In the genomic region with DNA sequence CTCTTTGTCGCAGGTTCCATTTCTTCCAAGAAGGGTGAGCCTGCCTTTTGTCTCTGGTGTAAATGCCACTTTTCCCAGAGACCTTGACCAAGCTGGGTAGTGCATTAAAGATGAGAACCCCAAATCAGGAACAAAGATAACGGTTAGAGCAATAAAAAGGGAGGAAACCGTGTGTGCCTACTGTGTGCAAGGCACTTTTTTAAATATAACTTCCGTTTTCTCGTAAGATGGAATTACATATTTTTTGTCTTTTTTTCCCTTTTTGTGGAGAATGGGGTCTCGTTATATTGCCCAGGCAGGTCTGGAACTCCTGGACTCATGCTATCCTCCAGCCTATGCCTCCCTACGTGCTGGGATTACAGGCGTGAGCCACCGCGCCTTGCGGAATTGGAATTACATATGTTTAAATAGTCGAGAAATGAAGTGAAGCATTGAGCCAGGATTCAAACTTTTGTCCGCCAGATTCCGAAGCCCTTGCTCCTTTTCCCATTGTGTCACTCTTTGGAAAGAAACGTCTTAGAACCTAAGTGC, we compare ENCODE assay signal across 1 cellular context.
TF ChIP-seq lines count a peak whose summit lies in the region.

No MANE protein-coding gene starts in this region.

TF ChIP-seq in K562, 482 proteins besides CTCF, POLR2A, EP300 and RAD21 (continued from another document):
- TF ChIP-seq HEY1 (CRISPR knock-in tag; IDR thresholded peaks at IDR 0.05; ENCODE audit: borderline replicate concordance): no peak
- no peak for TF ChIP-seq MYNN (IDR thresholded peaks at IDR 0.05)
- no peak for TF ChIP-seq MYNN (CRISPR knock-in tag; IDR thresholded peaks at IDR 0.05)
- no peak for TF ChIP-seq MEF2D (tag; conservative IDR thresholded peaks at IDR 0.05; ENCODE audit: low read depth)
- no peak for TF ChIP-seq HNRNPLL (IDR thresholded peaks at IDR 0.05; ENCODE audit: low read depth, low read length, poor library complexity, severe bottlenecking)
- no peak for TF ChIP-seq KLF6 (CRISPR knock-in tag; IDR thresholded peaks at IDR 0.05; ENCODE audit: borderline replicate concordance)
- no peak for TF ChIP-seq SPI1 (IDR thresholded peaks at IDR 0.05; ENCODE audit: borderline replicate concordance, low read depth, low read length)
- no peak for TF ChIP-seq HMG20A (CRISPR knock-in tag; conservative IDR thresholded peaks at IDR 0.05)
- TF ChIP-seq KDM5B (IDR thresholded peaks at IDR 0.05; ENCODE audit: insufficient replicate concordance, low read depth, low read length): no peak
- no peak for TF ChIP-seq HDAC1 (IDR thresholded peaks at IDR 0.05)
- peak; percentile 56 for TF ChIP-seq BRD9 (IDR thresholded peaks at IDR 0.05; ENCODE audit: low read depth, partially characterized antibody)
- no peak for TF ChIP-seq ZNF57 (CRISPR knock-in tag; IDR thresholded peaks at IDR 0.05)
- TF ChIP-seq SRSF7 (optimal IDR thresholded peaks at IDR 0.05; ENCODE audit: low read depth, low read length): no peak
- TF ChIP-seq, protein P1, sequence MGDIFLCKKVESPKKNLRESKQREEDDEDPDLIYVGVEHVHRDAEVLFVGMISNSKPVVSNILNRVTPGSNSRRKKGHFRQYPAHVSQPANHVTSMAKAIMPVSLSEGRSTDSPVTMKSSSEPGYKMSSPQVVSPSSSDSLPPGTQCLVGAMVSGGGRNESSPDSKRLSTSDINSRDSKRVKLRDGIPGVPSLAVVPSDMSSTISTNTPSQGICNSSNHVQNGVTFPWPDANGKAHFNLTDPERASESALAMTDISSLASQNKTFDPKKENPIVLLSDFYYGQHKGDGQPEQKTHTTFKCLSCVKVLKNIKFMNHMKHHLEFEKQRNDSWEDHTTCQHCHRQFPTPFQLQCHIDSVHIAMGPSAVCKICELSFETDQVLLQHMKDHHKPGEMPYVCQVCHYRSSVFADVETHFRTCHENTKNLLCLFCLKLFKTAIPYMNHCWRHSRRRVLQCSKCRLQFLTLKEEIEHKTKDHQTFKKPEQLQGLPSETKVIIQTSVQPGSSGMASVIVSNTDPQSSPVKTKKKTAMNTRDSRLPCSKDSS (IDR thresholded peaks at IDR 0.05; ENCODE audit: low read depth, partially characterized antibody): no peak
- no peak for TF ChIP-seq ZFP36 (IDR thresholded peaks at IDR 0.05; ENCODE audit: low read depth, low read length, partially characterized antibody)
- no peak for TF ChIP-seq ZNF174 (CRISPR knock-in tag; IDR thresholded peaks at IDR 0.05)
- no peak for TF ChIP-seq MCM5 (IDR thresholded peaks at IDR 0.05; ENCODE audit: low read depth)
- no peak for TF ChIP-seq ZNF354B (CRISPR knock-in tag; IDR thresholded peaks at IDR 0.05)
- TF ChIP-seq, protein P2, sequence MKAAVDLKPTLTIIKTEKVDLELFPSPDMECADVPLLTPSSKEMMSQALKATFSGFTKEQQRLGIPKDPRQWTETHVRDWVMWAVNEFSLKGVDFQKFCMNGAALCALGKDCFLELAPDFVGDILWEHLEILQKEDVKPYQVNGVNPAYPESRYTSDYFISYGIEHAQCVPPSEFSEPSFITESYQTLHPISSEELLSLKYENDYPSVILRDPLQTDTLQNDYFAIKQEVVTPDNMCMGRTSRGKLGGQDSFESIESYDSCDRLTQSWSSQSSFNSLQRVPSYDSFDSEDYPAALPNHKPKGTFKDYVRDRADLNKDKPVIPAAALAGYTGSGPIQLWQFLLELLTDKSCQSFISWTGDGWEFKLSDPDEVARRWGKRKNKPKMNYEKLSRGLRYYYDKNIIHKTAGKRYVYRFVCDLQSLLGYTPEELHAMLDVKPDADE (conservative IDR thresholded peaks at IDR 0.05; ENCODE audit: control insufficient read depth, low read depth, low read length): no peak
- peak; percentile 6; the same call in 1 of the 2 replicates for TF ChIP-seq ZNF24 (IDR thresholded peaks at IDR 0.05)
- TF ChIP-seq, protein P3, sequence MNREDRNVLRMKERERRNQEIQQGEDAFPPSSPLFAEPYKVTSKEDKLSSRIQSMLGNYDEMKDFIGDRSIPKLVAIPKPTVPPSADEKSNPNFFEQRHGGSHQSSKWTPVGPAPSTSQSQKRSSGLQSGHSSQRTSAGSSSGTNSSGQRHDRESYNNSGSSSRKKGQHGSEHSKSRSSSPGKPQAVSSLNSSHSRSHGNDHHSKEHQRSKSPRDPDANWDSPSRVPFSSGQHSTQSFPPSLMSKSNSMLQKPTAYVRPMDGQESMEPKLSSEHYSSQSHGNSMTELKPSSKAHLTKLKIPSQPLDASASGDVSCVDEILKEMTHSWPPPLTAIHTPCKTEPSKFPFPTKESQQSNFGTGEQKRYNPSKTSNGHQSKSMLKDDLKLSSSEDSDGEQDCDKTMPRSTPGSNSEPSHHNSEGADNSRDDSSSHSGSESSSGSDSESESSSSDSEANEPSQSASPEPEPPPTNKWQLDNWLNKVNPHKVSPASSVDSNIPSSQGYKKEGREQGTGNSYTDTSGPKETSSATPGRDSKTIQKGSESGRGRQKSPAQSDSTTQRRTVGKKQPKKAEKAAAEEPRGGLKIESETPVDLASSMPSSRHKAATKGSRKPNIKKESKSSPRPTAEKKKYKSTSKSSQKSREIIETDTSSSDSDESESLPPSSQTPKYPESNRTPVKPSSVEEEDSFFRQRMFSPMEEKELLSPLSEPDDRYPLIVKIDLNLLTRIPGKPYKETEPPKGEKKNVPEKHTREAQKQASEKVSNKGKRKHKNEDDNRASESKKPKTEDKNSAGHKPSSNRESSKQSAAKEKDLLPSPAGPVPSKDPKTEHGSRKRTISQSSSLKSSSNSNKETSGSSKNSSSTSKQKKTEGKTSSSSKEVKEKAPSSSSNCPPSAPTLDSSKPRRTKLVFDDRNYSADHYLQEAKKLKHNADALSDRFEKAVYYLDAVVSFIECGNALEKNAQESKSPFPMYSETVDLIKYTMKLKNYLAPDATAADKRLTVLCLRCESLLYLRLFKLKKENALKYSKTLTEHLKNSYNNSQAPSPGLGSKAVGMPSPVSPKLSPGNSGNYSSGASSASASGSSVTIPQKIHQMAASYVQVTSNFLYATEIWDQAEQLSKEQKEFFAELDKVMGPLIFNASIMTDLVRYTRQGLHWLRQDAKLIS (CRISPR knock-in tag; IDR thresholded peaks at IDR 0.05): no peak
- TF ChIP-seq ZNF143 (CRISPR knock-in tag; IDR thresholded peaks at IDR 0.05): no peak
- no peak for TF ChIP-seq RBM25 (IDR thresholded peaks at IDR 0.05; ENCODE audit: low read depth, low read length, severe bottlenecking)
- 0 out of 2 replicates have a peak, but pooled peaks have one; percentile 8 for TF ChIP-seq SMARCA4 (IDR thresholded peaks at IDR 0.05)
- TF ChIP-seq HDGF (IDR thresholded peaks at IDR 0.05): no peak
- TF ChIP-seq CBFB (CRISPR knock-in tag; IDR thresholded peaks at IDR 0.05): no peak
- TF ChIP-seq KHSRP (IDR thresholded peaks at IDR 0.05): no peak
- peak in 1 of 2 experiments; percentile 67; a peak in 1 of 4 replicates for TF ChIP-seq CSDE1 (IDR thresholded peaks at IDR 0.05)
- TF ChIP-seq ZBTB8A (IDR thresholded peaks at IDR 0.05; ENCODE audit: partially characterized antibody): no peak
